9 cellular contexts compared by ENCODE assay signal in genomic region chr2:168336786-168337388, GRCh38.
A peak's percentile ranks its signal among the peaks of the same experiment; 100 is the strongest.
DNase-seq lines count a peak whose midpoint lies in the region; ATAC-seq and TF ChIP-seq lines count a peak whose summit lies in the region.
"Had no signal": no experiment of that assay in that cellular context is flagged by ENCODE, and none has a peak within 500 bp of the region (broad histone marks: within the 10 kb centered on the region; RNA-seq: fewer than 3 reads in every experiment).

No MANE protein-coding gene starts in this region.

- H3K27ac ChIP-seq in RWPE1, result no peak overlapping the region
- no peak overlapping the region for H3K27ac ChIP-seq in lower lobe of right lung
- H3K27ac ChIP-seq in sigmoid colon, result no peak overlapping the region

- H3K27me3 ChIP-seq in lower lobe of right lung (ENCODE audit: low read depth), result no peaks in the 10 kb centered on the region
- no peaks in the 10 kb centered on the region for H3K27me3 ChIP-seq in sigmoid colon

- intact Hi-C loops in lower lobe of right lung (cut with DNase I) (no loop called here), sigmoid colon (cut with DNase I) (no loop called here)

- CTCF ChIA-PET in RWPE1 (lab: Yijun Ruan, JAX), result interaction anchor here (0.6 to 1.6 kb wide), 10 partner anchors 10 to 576 kb away, joined by 3 to 6 read pairs (median 3); partner anchors contain the start of gene CERS6

- TF ChIP-seq CTCF in RWPE1 (conservative IDR thresholded peaks at IDR 0.05; ENCODE audit: low read depth), result peak; percentile 30
- TF ChIP-seq CTCF in lower lobe of right lung (IDR thresholded peaks at IDR 0.05), result peak; percentile 45
- peak in 1 of 4 experiments; percentile 29 for TF ChIP-seq CTCF in sigmoid colon (IDR thresholded peaks at IDR 0.05)

- H3K9me3 Mint-ChIP-seq in activated naive CD8-positive, alpha-beta T cell treated with anti-CD3 and anti-CD28 coated beads, Interleukin-2, amount 50 U/mL, for 24 hours, result no peaks in the 10 kb centered on the region
- H3K9me3 Mint-ChIP-seq: activated naive CD4-positive, alpha-beta T cell treated with anti-CD3 and anti-CD28 coated beads, Interleukin-2, amount 50 U/mL, for 24 hours had no signal

- H3K4me3 ChIP-seq in lower lobe of right lung, result no peak overlapping the region
- no peak overlapping the region for H3K4me3 ChIP-seq in sigmoid colon

- H3K4me3 Mint-ChIP-seq in activated naive CD8-positive, alpha-beta T cell treated with anti-CD3 and anti-CD28 coated beads, Interleukin-2, amount 50 U/mL, for 24 hours, result no peak overlapping the region
- H3K4me3 Mint-ChIP-seq: activated naive CD4-positive, alpha-beta T cell treated with anti-CD3 and anti-CD28 coated beads, Interleukin-2, amount 50 U/mL, for 24 hours had no signal

- DNase-seq in RWPE1 (ENCODE audit: low spot score), result peak; percentile 71
- DNase-seq in activated naive CD8-positive, alpha-beta T cell treated with anti-CD3 and anti-CD28 coated beads, Interleukin-2, amount 50 U/mL, for 24 hours, result peak; percentile 40
- DNase-seq in lower lobe of right lung, result peak; percentile 66
- DNase-seq in cortex of kidney (lab: John Stamatoyannopoulos, UW), result no peak
- no peak for DNase-seq in sigmoid colon

- no peak for TF ChIP-seq POLR2A in sigmoid colon (IDR thresholded peaks at IDR 0.05)

- WGBS in sigmoid colon, 2 donors, result 27 to 61% methylated on average over 6 of the region's 6 CpGs

- no peak for TF ChIP-seq EP300 in sigmoid colon (IDR thresholded peaks at IDR 0.05)

- no peaks in the 10 kb centered on the region for H3K27me3 Mint-ChIP-seq in activated naive CD8-positive, alpha-beta T cell treated with anti-CD3 and anti-CD28 coated beads, Interleukin-2, amount 50 U/mL, for 24 hours
- H3K27me3 Mint-ChIP-seq: activated naive CD4-positive, alpha-beta T cell treated with anti-CD3 and anti-CD28 coated beads, Interleukin-2, amount 50 U/mL, for 24 hours had no signal

- peaks cover 4% of the 10 kb centered on the region for H3K4me1 Mint-ChIP-seq in activated naive CD8-positive, alpha-beta T cell treated with anti-CD3 and anti-CD28 coated beads, Interleukin-2, amount 50 U/mL, for 24 hours

- no peak overlapping the region for H3K27ac Mint-ChIP-seq in activated naive CD8-positive, alpha-beta T cell treated with anti-CD3 and anti-CD28 coated beads, Interleukin-2, amount 50 U/mL, for 24 hours
- H3K27ac Mint-ChIP-seq: activated naive CD4-positive, alpha-beta T cell treated with anti-CD3 and anti-CD28 coated beads, Interleukin-2, amount 50 U/mL, for 24 hours had no signal

- no peaks in the 10 kb centered on the region for H3K36me3 Mint-ChIP-seq in activated naive CD8-positive, alpha-beta T cell treated with anti-CD3 and anti-CD28 coated beads, Interleukin-2, amount 50 U/mL, for 24 hours (ENCODE audit: low read depth)
- H3K36me3 Mint-ChIP-seq: activated naive CD4-positive, alpha-beta T cell treated with anti-CD3 and anti-CD28 coated beads, Interleukin-2, amount 50 U/mL, for 24 hours had no signal

- H3K9me3 ChIP-seq in lower lobe of right lung (no peaks in the 10 kb centered on the region), sigmoid colon (no peaks in the 10 kb centered on the region)

- H3K36me3 ChIP-seq in lower lobe of right lung (no peaks in the 10 kb centered on the region), sigmoid colon (no peaks in the 10 kb centered on the region)

- POLR2A ChIA-PET in RWPE1 (lab: Yijun Ruan, JAX; ENCODE audit: low non-redundant PET), result no interaction called here

- no peaks in the 10 kb centered on the region for H3K4me1 ChIP-seq in lower lobe of right lung
- H3K4me1 ChIP-seq in sigmoid colon, result no peaks in the 10 kb centered on the region

- ATAC-seq in GM18498 (IDR thresholded peaks at IDR 0.05; ENCODE audit: unreplicated experiment) (peak; percentile 73), HG03108 (IDR thresholded peaks at IDR 0.05; ENCODE audit: unreplicated experiment) (peak; percentile 64), lower lobe of right lung (peak; percentile 92 to 96), HG03196 (IDR thresholded peaks at IDR 0.05; ENCODE audit: unreplicated experiment) (no peak)
- peak; percentile 89 for ATAC-seq in activated naive CD8-positive, alpha-beta T cell treated with anti-CD3 and anti-CD28 coated beads, Interleukin-2, amount 50 U/mL, for 24 hours

Comparison
In these comparisons a context has a peak if more than half of its experiments do, and no peak if none do; other contexts are left out.
1. DNase-seq: peak in RWPE1 (single experiment), activated naive CD8-positive, alpha-beta T cell treated with anti-CD3 and anti-CD28 coated beads, Interleukin-2, amount 50 U/mL, for 24 hours (single experiment) and lower lobe of right lung (single experiment); none in cortex of kidney (single experiment) and sigmoid colon (single experiment).